In genomic region chr13:34943675-34944634, GRCh38 we compare ENCODE assay signal across 8 cellular contexts. TPM values are rescaled to one million over a fixed set of nuclear protein-coding genes. Genes with fewer than 3 reads are reported as not detected.
DNase-seq lines count a peak whose midpoint lies in the region; ATAC-seq and TF ChIP-seq lines count a peak whose summit lies in the region.

No MANE protein-coding gene starts in this region.

- TF ChIP-seq CTCF in thyroid gland (IDR thresholded peaks at IDR 0.05): no peak

- peak overlapping the region; percentile 66; the same call in 1 of the 2 replicates for H3K9ac ChIP-seq in iPS-20b (ENCODE audit: low read depth, low read length)

- WGBS in thyroid gland, 2 donors: 41 to 46% methylated on average over 7 of the region's 7 CpGs

- intact Hi-C loops in activated naive CD4-positive, alpha-beta T cell treated with anti-CD3 and anti-CD28 coated beads for 36 hours (cut with micrococcal nuclease): loop anchor here (2.0 to 10.0 kb wide), 4 partner anchors 221 to 1399 kb away; no protein-coding TSS in a partner anchor
- intact Hi-C loops in thyroid gland (cut with DNase I) (no loop called here), posterior vena cava (cut with DNase I) (no loop called here)

- no peaks in the 10 kb centered on the region for H3K9me3 ChIP-seq in iPS-20b (ENCODE audit: insufficient read depth, low read depth, low read length)
- H3K9me3 ChIP-seq in thyroid gland: no peaks in the 10 kb centered on the region

- CTCF ChIA-PET in activated naive CD4-positive, alpha-beta T cell treated with anti-CD3 and anti-CD28 coated beads for 36 hours (lab: Charles Lee): no interaction called here

- H3K27ac ChIP-seq in iPS-20b (ENCODE audit: low read length) (no peak overlapping the region), thyroid gland (no peak overlapping the region)

- peak overlapping the region; percentile 79 for H3K4me3 ChIP-seq in iPS-20b (ENCODE audit: low read length)
- H3K4me3 ChIP-seq in thyroid gland (replicated peaks in 1 of 3): peak overlapping the region in 2 of 3 donors; percentile 75 to 91

- peaks cover 34% of the 10 kb centered on the region for H3K4me1 ChIP-seq in iPS-20b (ENCODE audit: insufficient read depth, low read length)
- H3K4me1 ChIP-seq in thyroid gland: peaks cover 8 to 16% of the 10 kb centered on the region in 2 donors

- DNase-seq in activated naive CD4-positive, alpha-beta T cell treated with anti-CD3 and anti-CD28 coated beads for 36 hours: peak; percentile 5
- no peak for DNase-seq in activated naive CD4-positive, alpha-beta T cell treated with anti-CD3 and anti-CD28 coated beads, Interleukin-2, amount 50 U/mL, for 16 hours
- DNase-seq in thyroid gland: no peak
- no peak for DNase-seq in AG08395 (ENCODE audit: low spot score)
- no peak for DNase-seq in posterior vena cava (ENCODE audit: low spot score)

- H3K9me3 Mint-ChIP-seq in activated naive CD4-positive, alpha-beta T cell treated with anti-CD3 and anti-CD28 coated beads for 36 hours: no peaks in the 10 kb centered on the region

- H3K27me3 ChIP-seq in iPS-20b (ENCODE audit: insufficient read depth, low read length) (peaks cover 15% of the 10 kb centered on the region), thyroid gland (no peaks in the 10 kb centered on the region)

- H3K36me3 ChIP-seq in iPS-20b (ENCODE audit: insufficient read depth, low read depth, low read length) (no peaks in the 10 kb centered on the region), thyroid gland (no peaks in the 10 kb centered on the region)

- no peak for TF ChIP-seq POLR2A in thyroid gland (IDR thresholded peaks at IDR 0.05)

- peaks cover 22% of the 10 kb centered on the region for H3K4me1 Mint-ChIP-seq in activated naive CD4-positive, alpha-beta T cell treated with anti-CD3 and anti-CD28 coated beads for 36 hours (ENCODE audit: low read depth)

- no peaks in the 10 kb centered on the region for H3K36me3 Mint-ChIP-seq in activated naive CD4-positive, alpha-beta T cell treated with anti-CD3 and anti-CD28 coated beads for 36 hours (ENCODE audit: low read depth)

- H3K27me3 Mint-ChIP-seq in activated naive CD4-positive, alpha-beta T cell treated with anti-CD3 and anti-CD28 coated beads for 36 hours (ENCODE audit: low read depth): peaks cover 35% of the 10 kb centered on the region

- peak overlapping the region; percentile 84 for H3K4me3 Mint-ChIP-seq in activated naive CD4-positive, alpha-beta T cell treated with anti-CD3 and anti-CD28 coated beads for 36 hours

- ATAC-seq in SK-N-SH treated with all-trans-retinoic acid at 6 μM for 48 hours: peak; percentile 40
- ATAC-seq in GM21619 (IDR thresholded peaks at IDR 0.05; ENCODE audit: unreplicated experiment): no peak

- no peak overlapping the region for H3K27ac Mint-ChIP-seq in activated naive CD4-positive, alpha-beta T cell treated with anti-CD3 and anti-CD28 coated beads for 36 hours

TF ChIP-seq in SK-N-SH treated with all-trans-retinoic acid at 6 μM for 48 hours, 23 proteins besides CTCF, POLR2A, EP300 and RAD21:
- TF ChIP-seq ZNF565 (CRISPR knock-in tag; conservative IDR thresholded peaks at IDR 0.05; ENCODE audit: low read depth) (no peak), ESRRG (CRISPR knock-in tag; IDR thresholded peaks at IDR 0.05) (no peak), TOX (CRISPR knock-in tag; IDR thresholded peaks at IDR 0.05; ENCODE audit: borderline replicate concordance) (no peak), RARB (CRISPR knock-in tag; IDR thresholded peaks at IDR 0.05) (no peak), ISL1 (CRISPR knock-in tag; IDR thresholded peaks at IDR 0.05) (no peak), TCF4 (CRISPR knock-in tag; IDR thresholded peaks at IDR 0.05; ENCODE audit: borderline replicate concordance) (no peak), CSDC2 (CRISPR knock-in tag; IDR thresholded peaks at IDR 0.05) (no peak), ZFP30 (CRISPR knock-in tag; IDR thresholded peaks at IDR 0.05) (no peak)
- TF ChIP-seq, protein P1, sequence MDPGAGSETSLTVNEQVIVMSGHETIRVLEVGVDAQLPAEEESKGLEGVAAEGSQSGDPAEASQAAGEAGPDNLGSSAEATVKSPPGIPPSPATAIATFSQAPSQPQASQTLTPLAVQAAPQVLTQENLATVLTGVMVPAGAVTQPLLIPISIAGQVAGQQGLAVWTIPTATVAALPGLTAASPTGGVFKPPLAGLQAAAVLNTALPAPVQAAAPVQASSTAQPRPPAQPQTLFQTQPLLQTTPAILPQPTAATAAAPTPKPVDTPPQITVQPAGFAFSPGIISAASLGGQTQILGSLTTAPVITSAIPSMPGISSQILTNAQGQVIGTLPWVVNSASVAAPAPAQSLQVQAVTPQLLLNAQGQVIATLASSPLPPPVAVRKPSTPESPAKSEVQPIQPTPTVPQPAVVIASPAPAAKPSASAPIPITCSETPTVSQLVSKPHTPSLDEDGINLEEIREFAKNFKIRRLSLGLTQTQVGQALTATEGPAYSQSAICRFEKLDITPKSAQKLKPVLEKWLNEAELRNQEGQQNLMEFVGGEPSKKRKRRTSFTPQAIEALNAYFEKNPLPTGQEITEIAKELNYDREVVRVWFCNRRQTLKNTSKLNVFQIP (CRISPR knock-in tag; IDR thresholded peaks at IDR 0.05; ENCODE audit: borderline replicate concordance, low read depth): no peak

RNA-seq across cellular contexts. Expression of gene NBEA, which starts 1.9 kb away (rescaled TPM):
- under 1 TPM; 0.26 to 0.67 TPM for total RNA-seq in activated naive CD4-positive, alpha-beta T cell treated with anti-CD3 and anti-CD28 coated beads for 36 hours
- total RNA-seq in thyroid gland (10 to 100 TPM; 21.5 to 60.4 (median 27.9) TPM), posterior vena cava (10 to 100 TPM; 10.5 to 12.7 TPM)

Comparison
In these comparisons a context has a peak if more than half of its experiments do, and no peak if none do; other contexts are left out.
1. RNA of gene NBEA, which starts 1.9 kb away (total RNA-seq): 21.5 to 60.4 TPM in thyroid gland and 10.5 to 12.7 TPM in posterior vena cava; 0.26 to 0.67 TPM in activated naive CD4-positive, alpha-beta T cell treated with anti-CD3 and anti-CD28 coated beads for 36 hours; every median in the first group is over 4 times any median in the second.